In the genomic region with DNA sequence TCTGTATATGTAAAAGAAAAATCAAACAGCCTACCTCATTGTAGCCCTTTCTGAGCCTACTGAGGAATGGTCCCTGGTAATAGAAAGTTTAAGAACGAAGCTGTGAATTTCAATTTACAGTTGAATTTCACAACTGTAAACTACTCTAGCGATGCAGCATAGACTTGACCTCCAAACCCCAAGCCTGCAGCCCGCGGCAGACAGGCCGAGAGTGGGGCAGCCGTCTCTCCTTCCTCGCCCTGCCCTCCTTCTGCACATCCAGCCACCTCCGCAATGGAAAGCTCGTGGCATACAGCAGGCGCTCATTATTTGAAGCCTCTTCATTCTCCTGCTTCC, we compare ENCODE assay signal across 9 cellular contexts. TPM values are rescaled to one million over a fixed set of nuclear protein-coding genes. Genes with fewer than 3 reads are reported as not detected.
DNase-seq lines count a peak whose midpoint lies in the region; ATAC-seq and TF ChIP-seq lines count a peak whose summit lies in the region.
"Had no signal": no experiment of that assay in that cellular context is flagged by ENCODE, and none has a peak within 500 bp of the region (broad histone marks: within the 10 kb centered on the region; RNA-seq: fewer than 3 reads in every experiment).

No MANE protein-coding gene starts in this region.

- ATAC-seq in HG02885 (IDR thresholded peaks at IDR 0.05; ENCODE audit: poor library complexity, unreplicated experiment) (peak; percentile 18), memory B cell (ENCODE audit: low read depth) (peak; percentile 2), HG03342 (IDR thresholded peaks at IDR 0.05; ENCODE audit: unreplicated experiment) (no peak)

- CTCF ChIA-PET in Calu3 (lab: Charles Lee): interaction anchor here (0.5 to 3.0 kb wide), 16 partner anchors 8 to 324 kb away, joined by 3 to 33 read pairs (median 4); a partner anchor contains a TSS

- H3K4me3 Mint-ChIP-seq in Calu3 (ENCODE audit: low read depth, unreplicated experiment) (peak overlapping the region; percentile 85), memory B cell (peak overlapping the region; percentile 76)

- H3K36me3 Mint-ChIP-seq in Calu3 (ENCODE audit: insufficient read depth, unreplicated experiment) (peaks cover 10% of the 10 kb centered on the region), memory B cell (no peaks in the 10 kb centered on the region)

- peak overlapping the region; percentile 66 for H3K4me3 ChIP-seq in astrocyte of the cerebellum (ENCODE audit: low read depth, low read length)

- H3K9me3 Mint-ChIP-seq in Calu3 (ENCODE audit: low read depth, unreplicated experiment) (no peaks in the 10 kb centered on the region), memory B cell (no peaks in the 10 kb centered on the region)

- no peak for TF ChIP-seq CTCF in Calu3 (IDR thresholded peaks at IDR 0.05; ENCODE audit: unreplicated experiment)
- TF ChIP-seq CTCF in astrocyte of the cerebellum (IDR thresholded peaks at IDR 0.05; ENCODE audit: low read depth, low read length, missing control alignments): no peak

- DNase-seq in Calu3: no peak
- no peak for DNase-seq in astrocyte of the cerebellum (ENCODE audit: low read depth)
- DNase-seq in memory B cell (ENCODE audit: low spot score in 2 of 2): no peak
- DNase-seq in stimulated activated CD4-positive, alpha-beta T cell treated with anti-CD3 and anti-CD28 coated beads, Interleukin-4, amount 100 ng/mL, for 4 hours: no peak
- DNase-seq in NCI-H2081 (lab: John Stamatoyannopoulos, UW): no peak
- DNase-seq in mesenteric fat pad (ENCODE audit: low spot score): no peak

- peaks cover 28% of the 10 kb centered on the region for H3K27me3 Mint-ChIP-seq in Calu3 (ENCODE audit: unreplicated experiment)
- H3K27me3 Mint-ChIP-seq in memory B cell: peaks cover 25% of the 10 kb centered on the region

- H3K4me1 Mint-ChIP-seq in Calu3 (ENCODE audit: low read depth, unreplicated experiment) (peaks cover 17% of the 10 kb centered on the region), memory B cell (peaks cover 8% of the 10 kb centered on the region)

- intact Hi-C loops in Calu3 (cut with micrococcal nuclease; ENCODE audit: unreplicated experiment): loop anchor here (5.0 kb wide), 1 partner anchor 273 kb away; no protein-coding TSS in a partner anchor

- H3K27ac Mint-ChIP-seq in Calu3 (ENCODE audit: unreplicated experiment): no peak overlapping the region
- no peak overlapping the region for H3K27ac Mint-ChIP-seq in memory B cell

- in situ Hi-C loops in astrocyte of the cerebellum (cut with HindIII; ENCODE audit: low sequenced_read_pairs): no loop called here

- BruUV-seq in Calu3 (replicated peaks; lab: Mats Ljungman, UMichigan): no TSS peak

RNA-seq across cellular contexts. Expression of a gene that starts 15.3 kb away (rescaled TPM):
- total RNA-seq in Calu3 (2022) (not detected in 2 replicates), mesenteric fat pad (8.7 TPM)
- total RNA-seq: myocyte had no signal

RNA-seq across cellular contexts. Expression of a gene that starts 19.2 kb away (rescaled TPM):
- total RNA-seq in Calu3 (2022) (73.2 and 76.7 TPM in 2 replicates), mesenteric fat pad (31.6 TPM)

RNA-seq across cellular contexts. Expression of a gene that starts 28.5 kb away (rescaled TPM):
- total RNA-seq in Calu3 (2022) (not detected in 2 replicates), mesenteric fat pad (not detected)
- total RNA-seq: myocyte had no signal

RNA-seq across cellular contexts. Expression of a gene that starts 54.2 kb away (rescaled TPM):
- total RNA-seq in Calu3 (2022) (10.8 and 16.0 TPM in 2 replicates), mesenteric fat pad (120 TPM)

RNA-seq across cellular contexts. Expression of a gene that starts 59.4 kb away (rescaled TPM):
- total RNA-seq in Calu3 (2022) (not detected in 2 replicates), mesenteric fat pad (not detected)
- total RNA-seq: myocyte had no signal
